In the genomic region with DNA sequence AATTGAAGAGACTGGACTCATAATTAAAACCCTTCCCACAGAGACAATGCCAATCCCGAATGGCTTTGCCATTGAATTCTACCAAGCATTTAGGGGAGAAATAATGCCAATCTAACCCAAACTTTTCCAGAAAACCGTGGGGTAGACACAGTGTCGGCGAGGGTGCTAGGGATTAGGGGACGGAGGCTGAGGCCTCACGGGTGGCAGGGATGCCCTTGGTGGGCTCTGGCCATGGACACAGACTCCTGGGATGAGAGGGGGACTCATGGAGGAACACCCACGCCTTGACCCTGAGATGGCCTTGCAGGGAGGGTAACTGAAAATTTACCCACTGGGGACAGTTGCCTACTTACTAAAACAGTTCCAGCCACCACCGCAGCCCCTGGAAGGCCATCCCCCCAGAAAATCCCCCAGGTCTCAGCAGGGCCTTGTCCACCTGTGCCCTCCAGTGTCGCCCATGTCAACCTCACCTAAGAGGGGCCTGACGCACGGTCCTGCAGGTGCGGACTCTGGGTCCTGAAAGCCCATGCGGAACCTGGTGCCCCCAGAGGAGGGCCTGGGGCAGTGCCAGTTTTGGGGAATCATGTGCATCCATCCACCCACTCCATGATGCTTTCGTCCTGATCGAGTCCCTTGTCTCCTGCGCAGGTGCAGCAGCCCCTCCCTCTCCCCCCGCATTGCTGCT, we compare ENCODE assay signal across 1 cellular context.
TF ChIP-seq lines count a peak whose summit lies in the region.

No MANE protein-coding gene starts in this region.

TF ChIP-seq in SK-N-SH, 30 proteins besides CTCF, POLR2A, EP300 and RAD21 (continued from another document):
- TF ChIP-seq, protein P1, sequence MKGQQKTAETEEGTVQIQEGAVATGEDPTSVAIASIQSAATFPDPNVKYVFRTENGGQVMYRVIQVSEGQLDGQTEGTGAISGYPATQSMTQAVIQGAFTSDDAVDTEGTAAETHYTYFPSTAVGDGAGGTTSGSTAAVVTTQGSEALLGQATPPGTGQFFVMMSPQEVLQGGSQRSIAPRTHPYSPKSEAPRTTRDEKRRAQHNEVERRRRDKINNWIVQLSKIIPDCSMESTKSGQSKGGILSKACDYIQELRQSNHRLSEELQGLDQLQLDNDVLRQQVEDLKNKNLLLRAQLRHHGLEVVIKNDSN (IDR thresholded peaks at IDR 0.05; ENCODE audit: borderline replicate concordance, low read depth) = no peak
- TF ChIP-seq CHD2 (IDR thresholded peaks at IDR 0.05; ENCODE audit: low read length, partially characterized antibody) (no peak), SMC3 (IDR thresholded peaks at IDR 0.05; ENCODE audit: low read depth, low read length) (no peak), TEAD4 (IDR thresholded peaks at IDR 0.05; ENCODE audit: borderline replicate concordance, insufficient read depth) (no peak), FOSL2 (IDR thresholded peaks at IDR 0.05; ENCODE audit: borderline replicate concordance, low read depth) (no peak), TAF1 (IDR thresholded peaks at IDR 0.05; ENCODE audit: borderline replicate concordance, low read depth, low read length) (no peak), FOXM1 (IDR thresholded peaks at IDR 0.05; ENCODE audit: low read depth) (no peak), GABPA (IDR thresholded peaks at IDR 0.05; ENCODE audit: low read depth) (no peak), SIN3A (IDR thresholded peaks at IDR 0.05; ENCODE audit: borderline replicate concordance, low read depth, low read length) (no peak)
